In genomic region chr3:112117415-112117814, GRCh38 we compare ENCODE assay signal across 18 cellular contexts. TPM values are rescaled to one million over a fixed set of nuclear protein-coding genes. Genes with fewer than 3 reads are reported as not detected.
"Had no signal": no experiment of that assay in that cellular context is flagged by ENCODE, and none has a peak within 500 bp of the region (broad histone marks: within the 10 kb centered on the region; RNA-seq: fewer than 3 reads in every experiment).

No MANE protein-coding gene starts in this region.

- H3K27me3 ChIP-seq: body of pancreas, esophagus squamous epithelium, right atrium auricular region, suprapubic skin, upper lobe of left lung had no signal

- H3K36me3 Mint-ChIP-seq: immature natural killer cell had no signal

- H3K9me3 ChIP-seq: body of pancreas, esophagus squamous epithelium, right atrium auricular region, suprapubic skin, upper lobe of left lung had no signal

- H3K9me3 Mint-ChIP-seq: activated T-helper 17 cell treated with anti-CD3 and anti-CD28 coated beads, Interleukin-2, amount 50 U/mL, for 72 hours; immature natural killer cell; naive thymus-derived CD4-positive, alpha-beta T cell had no signal

- H3K4me1 ChIP-seq: esophagus squamous epithelium, suprapubic skin had no signal

- H3K27me3 Mint-ChIP-seq: activated T-helper 17 cell treated with anti-CD3 and anti-CD28 coated beads, Interleukin-2, amount 50 U/mL, for 72 hours; naive thymus-derived CD4-positive, alpha-beta T cell had no signal

- DNase-seq: activated CD4-positive, alpha-beta T cell treated with anti-CD3 and anti-CD28 coated beads for 4 hours; activated naive CD4-positive, alpha-beta T cell treated with anti-CD3 and anti-CD28 coated beads, Interleukin-2, amount 50 U/mL, for 16 hours; amniotic stem cell; esophagus squamous epithelium; foreskin fibroblast; glutamatergic neuron; immature natural killer cell; left cardiac atrium; naive thymus-derived CD4-positive, alpha-beta T cell; stimulated activated CD4-positive, alpha-beta T cell treated with anti-CD3 and anti-CD28 coated beads, Interleukin-1b, Interleukin-23, amount 100 ng/mL, for 48 hours; stimulated activated naive CD4-positive, alpha-beta T cell treated with Interleukin-2 at 50 U/mL for 16 hours; T-helper 9 cell; upper lobe of left lung had no signal

- ATAC-seq: activated T-helper 17 cell treated with anti-CD3 and anti-CD28 coated beads, Interleukin-2, amount 50 U/mL, for 72 hours; body of pancreas had no signal

- H3K27ac Mint-ChIP-seq: activated T-helper 17 cell treated with anti-CD3 and anti-CD28 coated beads, Interleukin-2, amount 50 U/mL, for 72 hours had no signal

- H3K4me3 ChIP-seq: body of pancreas, lung, suprapubic skin had no signal

- H3K36me3 ChIP-seq: right atrium auricular region, suprapubic skin had no signal

- H3K27ac ChIP-seq: body of pancreas, esophagus squamous epithelium, right atrium auricular region, suprapubic skin had no signal

- H3K4me3 Mint-ChIP-seq: activated T-helper 17 cell treated with anti-CD3 and anti-CD28 coated beads, Interleukin-2, amount 50 U/mL, for 72 hours had no signal

RNA-seq across cellular contexts. Expression of gene GCSAM, which starts 15.6 kb away (rescaled TPM):
- total RNA-seq: body of pancreas had no signal
